ENCODE assay signal across 20 cellular contexts in the genomic region with DNA sequence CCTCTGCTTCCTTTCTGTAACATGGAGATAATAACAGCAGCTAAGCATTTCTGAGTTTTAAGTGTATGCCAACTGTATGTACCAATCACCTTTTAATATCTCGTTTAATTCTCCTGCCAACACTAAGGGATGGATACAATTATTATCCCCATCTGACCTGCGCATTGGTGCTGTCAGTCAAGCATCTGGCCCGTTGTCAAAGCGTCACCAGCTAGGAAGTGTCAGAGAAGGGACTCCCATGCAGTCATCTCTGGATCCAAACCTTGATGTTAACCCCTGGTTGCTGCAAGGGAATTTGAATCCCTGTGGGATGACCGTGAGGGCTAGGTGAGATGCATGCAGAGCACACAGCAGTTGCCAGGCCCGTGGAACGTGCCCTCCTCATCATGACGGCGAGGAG.
A peak's percentile ranks its signal among the peaks of the same experiment; 100 is the strongest.
DNase-seq lines count a peak whose midpoint lies in the region; ATAC-seq and TF ChIP-seq lines count a peak whose summit lies in the region.
"Had no signal": no experiment of that assay in that cellular context is flagged by ENCODE, and none has a peak within 500 bp of the region (broad histone marks: within the 10 kb centered on the region; RNA-seq: fewer than 3 reads in every experiment).

No MANE protein-coding gene starts in this region.

- H3K27ac ChIP-seq in left ventricle myocardium inferior (replicated peaks): no peak overlapping the region
- H3K27ac ChIP-seq in esophagus muscularis mucosa (replicated peaks in 1 of 4): no peak overlapping the region
- H3K27ac ChIP-seq in neural progenitor cell: no peak overlapping the region
- H3K27ac ChIP-seq: 22Rv1; A549; BLaER1 treated with 17β-estradiol and CSF1 and Interleukin-3, amounts not matched to agents 10 nM and 100 nM; C4-2B had no signal

- H3K4me1 Mint-ChIP-seq in neural progenitor cell: no peaks in the 10 kb centered on the region
- H3K4me1 Mint-ChIP-seq: B cell had no signal

- intact Hi-C loops in Right ventricle myocardium inferior (cut with DNase I) (no loop called here), left ventricle myocardium inferior (cut with micrococcal nuclease) (no loop called here), esophagus muscularis mucosa (cut with DNase I) (no loop called here)

- TF ChIP-seq CTCF in left ventricle myocardium inferior (IDR thresholded peaks at IDR 0.05; ENCODE audit: borderline replicate concordance) (no peak), esophagus muscularis mucosa (IDR thresholded peaks at IDR 0.05) (no peak), neural progenitor cell (IDR thresholded peaks at IDR 0.05) (no peak), omental fat pad (IDR thresholded peaks at IDR 0.05) (no peak)

- H3K27me3 ChIP-seq in left ventricle myocardium inferior (ENCODE audit: low read depth) (no peaks in the 10 kb centered on the region), esophagus muscularis mucosa (no peaks in the 10 kb centered on the region), neural progenitor cell (no peaks in the 10 kb centered on the region)
- H3K27me3 ChIP-seq: BLaER1 treated with 17β-estradiol and CSF1 and Interleukin-3, amounts not matched to agents 10 nM and 100 nM had no signal

- no peaks in the 10 kb centered on the region for H3K9me3 ChIP-seq in left ventricle myocardium inferior (replicated peaks)
- H3K9me3 ChIP-seq in esophagus muscularis mucosa: no peaks in the 10 kb centered on the region
- H3K9me3 ChIP-seq in neural progenitor cell (ENCODE audit: low read depth): no peaks in the 10 kb centered on the region
- H3K9me3 ChIP-seq: Caco-2 had no signal

- H3K4me3 ChIP-seq in left ventricle myocardium inferior (no peak overlapping the region), esophagus muscularis mucosa (no peak overlapping the region), neural progenitor cell (no peak overlapping the region)
- H3K4me3 ChIP-seq: A549; BLaER1 treated with 17β-estradiol and CSF1 and Interleukin-3, amounts not matched to agents 10 nM and 100 nM had no signal

- H3K36me3 ChIP-seq in left ventricle myocardium inferior (no peaks in the 10 kb centered on the region), esophagus muscularis mucosa (no peaks in the 10 kb centered on the region), neural progenitor cell (no peaks in the 10 kb centered on the region)
- H3K36me3 ChIP-seq: BLaER1 treated with 17β-estradiol and CSF1 and Interleukin-3, amounts not matched to agents 10 nM and 100 nM had no signal

- H3K4me1 ChIP-seq in left ventricle myocardium inferior (no peaks in the 10 kb centered on the region), esophagus muscularis mucosa (no peaks in the 10 kb centered on the region), neural progenitor cell (no peaks in the 10 kb centered on the region)
- H3K4me1 ChIP-seq: A549, Caco-2 had no signal

- H3K9ac ChIP-seq in neural progenitor cell: no peak overlapping the region
- H3K9ac ChIP-seq: BLaER1 treated with 17β-estradiol and CSF1 and Interleukin-3, amounts not matched to agents 10 nM and 100 nM had no signal

- no peak overlapping the region for H3K4me2 ChIP-seq in neural progenitor cell
- H3K4me2 ChIP-seq: A549; BLaER1 treated with 17β-estradiol and CSF1 and Interleukin-3, amounts not matched to agents 10 nM and 100 nM had no signal

- TF ChIP-seq POLR2A in esophagus muscularis mucosa (IDR thresholded peaks at IDR 0.05; ENCODE audit: low read depth): no peak

- peak overlapping the region; percentile 51 for H3K27ac Mint-ChIP-seq in neural progenitor cell
- H3K27ac Mint-ChIP-seq: B cell; CD4-positive, alpha-beta T cell; CD8-positive, alpha-beta T cell had no signal

- 83% methylated on average over 9 of the region's 9 CpGs for WGBS in esophagus muscularis mucosa

- DNase-seq in Right ventricle myocardium inferior (ENCODE audit: missing footprints) (no peak), left ventricle myocardium inferior (no peak), NCI-H524 treated with DMSO at 0.1 percent for 48 hours (lab: John Stamatoyannopoulos, UW) (peak; percentile 1), esophagus muscularis mucosa (ENCODE audit: extremely low spot score) (peak; percentile 68), neural progenitor cell (ENCODE audit: low spot score) (no peak), omental fat pad (ENCODE audit: low spot score) (no peak), mesenteric fat pad (ENCODE audit: low spot score) (no peak)
- DNase-seq: AML-193; Caco-2; Calu3; CD4-positive, alpha-beta T cell; CD8-positive, alpha-beta T cell; DMS79 treated with DMSO at 0.1 percent for 48 hours; GF-D8 had no signal

- TF ChIP-seq EP300 in esophagus muscularis mucosa (IDR thresholded peaks at IDR 0.05): no peak

- no peaks in the 10 kb centered on the region for H3K79me2 ChIP-seq in neural progenitor cell (ENCODE audit: low read depth)

- H3K9me3 Mint-ChIP-seq in neural progenitor cell: peaks cover 6% of the 10 kb centered on the region
- H3K9me3 Mint-ChIP-seq: CD4-positive, alpha-beta T cell; CD8-positive, alpha-beta T cell had no signal

- H4K20me1 ChIP-seq in neural progenitor cell (ENCODE audit: low read depth): no peaks in the 10 kb centered on the region
- H4K20me1 ChIP-seq: BLaER1 treated with 17β-estradiol and CSF1 and Interleukin-3, amounts not matched to agents 10 nM and 100 nM had no signal

- H3K4me3 Mint-ChIP-seq in neural progenitor cell: peak overlapping the region; percentile 34
- H3K4me3 Mint-ChIP-seq: B cell; CD4-positive, alpha-beta T cell; CD8-positive, alpha-beta T cell had no signal

- H3K27me3 Mint-ChIP-seq in neural progenitor cell (ENCODE audit: insufficient read depth, low read depth): no peaks in the 10 kb centered on the region
- H3K27me3 Mint-ChIP-seq: CD4-positive, alpha-beta T cell had no signal

- peaks cover 10% of the 10 kb centered on the region for H3K36me3 Mint-ChIP-seq in neural progenitor cell
- H3K36me3 Mint-ChIP-seq: CD8-positive, alpha-beta T cell had no signal

- H3F3A ChIP-seq in neural progenitor cell (ENCODE audit: low read depth): no peaks in the 10 kb centered on the region

- H2AFZ ChIP-seq in neural progenitor cell (replicated peaks): no peak overlapping the region

- ATAC-seq in Right ventricle myocardium inferior: peak; percentile 37
- ATAC-seq in omental fat pad (ENCODE audit: low FRiP score): no peak
- no peak for ATAC-seq in GM21367 (IDR thresholded peaks at IDR 0.05; ENCODE audit: unreplicated experiment)
- ATAC-seq: A549; CD8-positive, alpha-beta T cell had no signal

Comparison
In these comparisons a context has a peak if more than half of its experiments do, and no peak if none do; other contexts are left out.
1. DNase-seq: peak in NCI-H524 treated with DMSO at 0.1 percent for 48 hours (single experiment) and esophagus muscularis mucosa (single experiment); none in Right ventricle myocardium inferior (single experiment), left ventricle myocardium inferior (single experiment), neural progenitor cell (single experiment), omental fat pad (single experiment) and mesenteric fat pad (single experiment).